ENCODE assay signal across 11 cellular contexts in the genomic region with DNA sequence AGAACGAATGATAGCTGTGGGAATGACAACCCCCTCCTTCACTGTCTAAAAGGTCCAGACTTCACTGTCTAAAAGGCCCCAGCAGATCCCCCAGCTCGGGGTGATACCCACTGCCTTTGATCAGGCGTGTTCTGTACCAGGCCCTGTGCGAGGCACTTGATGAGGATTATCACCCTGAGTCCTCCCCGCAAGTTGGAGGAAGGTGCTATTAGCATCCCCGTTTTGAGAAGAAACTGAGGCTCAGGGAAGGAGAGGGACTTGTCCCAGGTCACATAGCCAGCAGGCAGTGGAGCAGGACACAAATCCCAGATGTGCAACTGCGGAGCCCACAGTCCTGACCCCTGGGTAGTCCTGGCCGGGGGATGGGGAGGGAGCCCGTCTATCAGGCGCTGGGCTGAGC.
"Had no signal": no experiment of that assay in that cellular context is flagged by ENCODE, and none has a peak within 500 bp of the region (broad histone marks: within the 10 kb centered on the region; RNA-seq: fewer than 3 reads in every experiment).

No MANE protein-coding gene starts in this region.

- DNase-seq: GM23248, GOT3, H7, H9, HCEC 1CT, HFFc6 had no signal

- FAIRE-seq: H1, H54 had no signal

- H3K4me3 Mint-ChIP-seq: GM23338, H9, HFFc6 had no signal

- H3K4me1 ChIP-seq: HAP-1 had no signal

- ATAC-seq: GM23338, HCT116 had no signal

- H3K27ac Mint-ChIP-seq: GM23338, H9, HFFc6 had no signal

- H3K4me3 ChIP-seq: GM23248, GM23338, HAP-1 had no signal

- H3K36me3 ChIP-seq: HAP-1 had no signal

- H3K27ac ChIP-seq: GM23248 had no signal

- H3K9me3 ChIP-seq: HAP-1 had no signal
